In genomic region chr2:236744316-236745105, GRCh38 we compare ENCODE assay signal across 14 cellular contexts.
A peak's percentile ranks its signal among the peaks of the same experiment; 100 is the strongest.
DNase-seq lines count a peak whose midpoint lies in the region; ATAC-seq and TF ChIP-seq lines count a peak whose summit lies in the region.
"Had no signal": no experiment of that assay in that cellular context is flagged by ENCODE, and none has a peak within 500 bp of the region (broad histone marks: within the 10 kb centered on the region; RNA-seq: fewer than 3 reads in every experiment).

No MANE protein-coding gene starts in this region.

- H3K36me3 ChIP-seq in RWPE2 (ENCODE audit: low read depth) = no peaks in the 10 kb centered on the region
- no peaks in the 10 kb centered on the region for H3K36me3 ChIP-seq in fibroblast of lung (ENCODE audit: control insufficient read depth, insufficient read depth, low read length)

- H3K36me3 Mint-ChIP-seq in T-cell = no peaks in the 10 kb centered on the region
- H3K36me3 Mint-ChIP-seq: memory B cell had no signal

- H3K9me3 ChIP-seq in RWPE2 (ENCODE audit: severe bottlenecking) (no peaks in the 10 kb centered on the region), fibroblast of lung (ENCODE audit: control insufficient read depth, insufficient read depth, low read depth, low read length) (no peaks in the 10 kb centered on the region)

- no peaks in the 10 kb centered on the region for H4K20me1 ChIP-seq in fibroblast of lung (ENCODE audit: control insufficient read depth, extremely low read depth, insufficient read depth, low read length)

- H3K27me3 Mint-ChIP-seq in T-cell = peaks cover 6 to 12% of the 10 kb centered on the region in 2 donors

- ATAC-seq in RWPE2 (ENCODE audit: low read depth) (no peak), sciatic nerve (peak; percentile 85), T-cell (replicated peaks in 1 of 4) (no peak), HG02981 (IDR thresholded peaks at IDR 0.05; ENCODE audit: unreplicated experiment) (no peak)

- H3K4me3 ChIP-seq in RWPE2 (ENCODE audit: severe bottlenecking) (no peak overlapping the region), fibroblast of lung (replicated peaks in 1 of 4; ENCODE audit: control extremely low read depth in 1 of 4, insufficient read depth in 1 of 4, low read depth in 3 of 4, low read length in 4 of 4) (no peak overlapping the region)

- peak overlapping the region; percentile 87 for H3K27ac ChIP-seq in RWPE2 (ENCODE audit: poor library complexity, severe bottlenecking)
- H3K27ac ChIP-seq in fibroblast of lung (ENCODE audit: insufficient read depth, low read length) = no peak overlapping the region

- H3K27ac Mint-ChIP-seq in T-cell = no peak overlapping the region
- H3K27ac Mint-ChIP-seq: memory B cell had no signal

- H2AFZ ChIP-seq in fibroblast of lung (ENCODE audit: low read length) = no peak overlapping the region

- H3K27me3 ChIP-seq in RWPE2 (ENCODE audit: insufficient read depth, poor library complexity, severe bottlenecking) (no peaks in the 10 kb centered on the region), fibroblast of lung (ENCODE audit: control insufficient read depth, insufficient read depth, low read length) (peaks cover 3% of the 10 kb centered on the region)

- TF ChIP-seq CTCF in RWPE2 (IDR thresholded peaks at IDR 0.05; ENCODE audit: poor library complexity, severe bottlenecking) (no peak), fibroblast of lung (conservative IDR thresholded peaks at IDR 0.05 in 1 of 2, IDR thresholded peaks at IDR 0.05 in 1 of 2; ENCODE audit: low read depth in 1 of 2, low read length in 2 of 2) (no peak)

- H3K4me1 ChIP-seq in RWPE2 (ENCODE audit: insufficient read depth, poor library complexity, severe bottlenecking) (peaks cover 37% of the 10 kb centered on the region), fibroblast of lung (ENCODE audit: control insufficient read depth, extremely low read depth, insufficient read depth, low read length) (peaks cover 3% of the 10 kb centered on the region)

- H3K79me2 ChIP-seq in fibroblast of lung (ENCODE audit: control insufficient read depth, insufficient read depth, low read length) = no peaks in the 10 kb centered on the region

- intact Hi-C loops in sciatic nerve (cut with DNase I) = no loop called here

- no peaks in the 10 kb centered on the region for H3K4me1 Mint-ChIP-seq in T-cell

- H3K9ac ChIP-seq in fibroblast of lung (ENCODE audit: insufficient read depth, low read length) = no peak overlapping the region

- POLR2A ChIA-PET in T-cell (lab: Charles Lee) = no interaction called here

- H3K9me3 Mint-ChIP-seq in T-cell = no peaks in the 10 kb centered on the region

- CTCF ChIA-PET in T-cell (lab: Charles Lee) = no interaction called here

- peak overlapping the region; percentile 2 for H3K4me2 ChIP-seq in fibroblast of lung (ENCODE audit: extremely low read depth, insufficient read depth, low read length)

- DNase-seq in EL = peak; percentile 94
- no peak for DNase-seq in RWPE2 (ENCODE audit: low spot score)
- peak; percentile 94 to 99 for DNase-seq in fibroblast of lung (ENCODE audit: low read depth in 2 of 2)
- DNase-seq in sciatic nerve (ENCODE audit: low spot score) = no peak
- no peak for DNase-seq in NCI-H774 (lab: John Stamatoyannopoulos, UW)
- DNase-seq in ureter (ENCODE audit: low spot score) = no peak
- DNase-seq in T-cell = no peak
- DNase-seq: caudate nucleus; head of caudate nucleus; MM.1S; NCI-H69; stimulated activated CD4-positive, alpha-beta T cell treated with anti-CD3 and anti-CD28 coated beads, Interleukin-1b, Interleukin-23, amount 100 ng/mL, for 48 hours had no signal

- H3K4me3 Mint-ChIP-seq in T-cell = no peak overlapping the region
- H3K4me3 Mint-ChIP-seq: memory B cell had no signal

Comparison
In these comparisons a context has a peak if more than half of its experiments do, and no peak if none do; other contexts are left out.
1. DNase-seq: peak in EL (single experiment) and fibroblast of lung (2 of 2); none in RWPE2 (single experiment), sciatic nerve (single experiment), NCI-H774 (single experiment), ureter (single experiment) and T-cell (0 of 34).